ENCODE assay signal across 8 cellular contexts in the genomic region with DNA sequence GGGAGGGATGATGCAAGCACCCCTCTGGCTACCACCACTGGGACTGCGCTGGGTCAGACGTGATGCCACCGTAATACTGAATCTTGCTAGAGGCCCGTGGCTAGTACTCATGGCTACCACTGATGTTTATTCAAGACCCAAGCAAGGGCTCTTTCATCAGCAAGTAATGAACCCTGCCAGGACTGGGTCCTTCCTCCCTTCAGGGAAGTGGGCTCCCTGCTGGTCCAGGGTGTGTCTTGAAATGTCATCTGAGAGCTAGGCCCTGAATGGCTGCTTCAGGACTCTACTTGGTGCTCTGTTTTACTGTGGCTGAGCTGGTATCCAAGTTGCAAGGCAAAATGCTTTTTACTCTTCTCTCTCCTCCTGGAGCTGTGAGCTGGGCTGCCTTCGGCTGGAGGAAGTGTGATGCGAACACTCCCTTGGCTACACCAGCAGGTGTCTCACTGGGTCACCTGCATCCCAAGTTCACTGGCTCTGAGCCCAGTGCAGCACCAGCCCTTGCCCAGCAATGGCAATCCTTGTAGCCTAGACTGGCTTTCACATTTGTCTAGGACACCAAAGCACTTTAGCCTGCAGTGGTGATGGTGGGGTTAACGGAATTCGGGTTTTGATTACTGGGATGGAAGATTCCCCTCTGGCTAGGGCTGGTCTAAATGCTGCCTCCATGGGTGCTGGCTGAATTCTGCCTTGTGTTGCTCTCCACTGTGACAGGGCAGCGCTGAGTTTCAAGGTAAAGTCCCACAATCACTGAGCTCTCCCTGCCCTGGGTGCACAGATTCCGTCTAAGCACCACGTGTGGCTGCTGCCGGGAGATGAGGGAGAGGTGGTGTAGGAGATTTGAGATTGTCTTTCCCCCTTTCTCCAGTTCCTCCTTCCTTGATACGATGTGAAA.
DNase-seq lines count a peak whose midpoint lies in the region; ATAC-seq and TF ChIP-seq lines count a peak whose summit lies in the region.

No MANE protein-coding gene starts in this region.

- POLR2A ChIA-PET in Panc1 (lab: Charles Lee): no interaction called here

- 57 to 60% methylated on average over 10 to 11 of the region's 13 CpGs for WGBS in esophagus squamous epithelium, 2 donors

- H4K20me1 ChIP-seq in GM23338 (replicated peaks; ENCODE audit: insufficient read depth): no peaks in the 10 kb centered on the region

- peak overlapping the region; percentile 93 for H3K27ac Mint-ChIP-seq in GM23338

- H3K9me3 ChIP-seq in Panc1 (ENCODE audit: control insufficient read depth, insufficient read depth, low read depth, low read length): no peaks in the 10 kb centered on the region
- H3K9me3 ChIP-seq in esophagus squamous epithelium: no peaks in the 10 kb centered on the region

- H3K36me3 ChIP-seq in GM23338 (ENCODE audit: insufficient read depth) (no peaks in the 10 kb centered on the region), Panc1 (ENCODE audit: control insufficient read depth, insufficient read depth, low read length) (no peaks in the 10 kb centered on the region), esophagus squamous epithelium (no peaks in the 10 kb centered on the region)

- no peaks in the 10 kb centered on the region for H3K79me2 ChIP-seq in GM23338 (replicated peaks; ENCODE audit: insufficient read depth)

- peak overlapping the region; percentile 35; the same call in 1 of the 2 replicates for H2AFZ ChIP-seq in GM23338

- H3K4me1 Mint-ChIP-seq in GM23338: peaks cover 18% of the 10 kb centered on the region

- H3K9me3 Mint-ChIP-seq in GM23338: no peaks in the 10 kb centered on the region

- H3K9me2 ChIP-seq in GM23338 (ENCODE audit: insufficient read depth): no peaks in the 10 kb centered on the region

- no peak overlapping the region for H3K4me3 ChIP-seq in GM23338
- no peak overlapping the region for H3K4me3 ChIP-seq in Panc1 (ENCODE audit: low read depth in 2 of 2, low read length in 2 of 2)
- H3K4me3 ChIP-seq in esophagus squamous epithelium: no peak overlapping the region

- H3K27me3 Mint-ChIP-seq in GM23338 (ENCODE audit: insufficient read depth, low read depth, poor library complexity): peaks cover 3% of the 10 kb centered on the region

- peak; percentile 99 for ATAC-seq in GM23338
- peak; percentile 79 for ATAC-seq in Panc1
- no peak for ATAC-seq in HG03097 (IDR thresholded peaks at IDR 0.05; ENCODE audit: low FRiP score, unreplicated experiment)
- ATAC-seq in HG02970 (IDR thresholded peaks at IDR 0.05; ENCODE audit: low FRiP score, unreplicated experiment): no peak

- CTCF ChIA-PET in Panc1 (lab: Charles Lee): no interaction called here

- TF ChIP-seq POLR2A in esophagus squamous epithelium (IDR thresholded peaks at IDR 0.05): no peak

- peak; percentile 66 to 80 for TF ChIP-seq CTCF in GM23338 (conservative IDR thresholded peaks at IDR 0.05; ENCODE audit: low read depth in 2 of 2)
- peak; percentile 61 for TF ChIP-seq CTCF in Panc1 (IDR thresholded peaks at IDR 0.05)
- peak in 5 of 6 experiments; percentile 23 to 67 (median 41) for TF ChIP-seq CTCF in esophagus squamous epithelium (IDR thresholded peaks at IDR 0.05)

- no TSS peak for BruUV-seq in Panc1 (replicated peaks; lab: Mats Ljungman, UMichigan)

- H3K27ac ChIP-seq in GM23338 (ENCODE audit: low read depth) (peak overlapping the region; percentile 89), Panc1 (ENCODE audit: low read length) (no peak overlapping the region), esophagus squamous epithelium (no peak overlapping the region)

- no peaks in the 10 kb centered on the region; the same call in 1 of the 2 replicates for H3F3A ChIP-seq in GM23338 (replicated peaks; ENCODE audit: low read depth)

- intact Hi-C loops in Panc1 (cut with micrococcal nuclease; ENCODE audit: unreplicated experiment) (no loop called here), esophagus squamous epithelium (cut with DNase I) (no loop called here)

- H3K27me3 ChIP-seq in GM23338 (ENCODE audit: insufficient read depth): no peaks in the 10 kb centered on the region
- peaks cover 13% of the 10 kb centered on the region for H3K27me3 ChIP-seq in Panc1 (ENCODE audit: control insufficient read depth, insufficient read depth, low read length)
- no peaks in the 10 kb centered on the region for H3K27me3 ChIP-seq in esophagus squamous epithelium

- DNase-seq in A172 (ENCODE audit: low spot score) (peak; percentile 51), GM23338 (ENCODE audit: low spot score) (peak; percentile 87), Panc1 (ENCODE audit: low read depth, low spot score) (no peak), esophagus squamous epithelium (lab: John Stamatoyannopoulos, UW) (no peak), AG08395 (ENCODE audit: low spot score) (no peak)
- peak; percentile 6 to 7 for DNase-seq in stimulated activated CD4-positive, alpha-beta T cell treated with anti-CD3 and anti-CD28 coated beads, Interleukin-4, amount 100 ng/mL, for 4 hours

- H3K4me1 ChIP-seq in GM23338 (ENCODE audit: insufficient read depth) (peaks cover 10% of the 10 kb centered on the region; the same call in 1 of the 2 replicates), Panc1 (ENCODE audit: control insufficient read depth, insufficient read depth, low read length) (no peaks in the 10 kb centered on the region), esophagus squamous epithelium (no peaks in the 10 kb centered on the region)

- in situ Hi-C loops in Panc1 (cut with HindIII; ENCODE audit: low pct_unique_long_range_greater_than_20kb, low sequenced_read_pairs): no loop called here

- peak overlapping the region; percentile 45 for H3K4me2 ChIP-seq in GM23338

- H3K36me3 Mint-ChIP-seq in GM23338 (ENCODE audit: low read depth): no peaks in the 10 kb centered on the region

- H3K4me3 Mint-ChIP-seq in GM23338: peak overlapping the region; percentile 23; the same call in 1 of the 3 replicates

TF ChIP-seq in GM23338, 12 proteins besides CTCF, POLR2A, EP300 and RAD21:
- TF ChIP-seq EZH2 (IDR thresholded peaks at IDR 0.05; ENCODE audit: low read depth, unreplicated experiment) (no peak), EZH2phosphoT487 (IDR thresholded peaks at IDR 0.05; ENCODE audit: unreplicated experiment) (no peak), POLR2AphosphoS5 (IDR thresholded peaks at IDR 0.05; ENCODE audit: low read depth) (no peak)
- TF ChIP-seq, protein P1, sequence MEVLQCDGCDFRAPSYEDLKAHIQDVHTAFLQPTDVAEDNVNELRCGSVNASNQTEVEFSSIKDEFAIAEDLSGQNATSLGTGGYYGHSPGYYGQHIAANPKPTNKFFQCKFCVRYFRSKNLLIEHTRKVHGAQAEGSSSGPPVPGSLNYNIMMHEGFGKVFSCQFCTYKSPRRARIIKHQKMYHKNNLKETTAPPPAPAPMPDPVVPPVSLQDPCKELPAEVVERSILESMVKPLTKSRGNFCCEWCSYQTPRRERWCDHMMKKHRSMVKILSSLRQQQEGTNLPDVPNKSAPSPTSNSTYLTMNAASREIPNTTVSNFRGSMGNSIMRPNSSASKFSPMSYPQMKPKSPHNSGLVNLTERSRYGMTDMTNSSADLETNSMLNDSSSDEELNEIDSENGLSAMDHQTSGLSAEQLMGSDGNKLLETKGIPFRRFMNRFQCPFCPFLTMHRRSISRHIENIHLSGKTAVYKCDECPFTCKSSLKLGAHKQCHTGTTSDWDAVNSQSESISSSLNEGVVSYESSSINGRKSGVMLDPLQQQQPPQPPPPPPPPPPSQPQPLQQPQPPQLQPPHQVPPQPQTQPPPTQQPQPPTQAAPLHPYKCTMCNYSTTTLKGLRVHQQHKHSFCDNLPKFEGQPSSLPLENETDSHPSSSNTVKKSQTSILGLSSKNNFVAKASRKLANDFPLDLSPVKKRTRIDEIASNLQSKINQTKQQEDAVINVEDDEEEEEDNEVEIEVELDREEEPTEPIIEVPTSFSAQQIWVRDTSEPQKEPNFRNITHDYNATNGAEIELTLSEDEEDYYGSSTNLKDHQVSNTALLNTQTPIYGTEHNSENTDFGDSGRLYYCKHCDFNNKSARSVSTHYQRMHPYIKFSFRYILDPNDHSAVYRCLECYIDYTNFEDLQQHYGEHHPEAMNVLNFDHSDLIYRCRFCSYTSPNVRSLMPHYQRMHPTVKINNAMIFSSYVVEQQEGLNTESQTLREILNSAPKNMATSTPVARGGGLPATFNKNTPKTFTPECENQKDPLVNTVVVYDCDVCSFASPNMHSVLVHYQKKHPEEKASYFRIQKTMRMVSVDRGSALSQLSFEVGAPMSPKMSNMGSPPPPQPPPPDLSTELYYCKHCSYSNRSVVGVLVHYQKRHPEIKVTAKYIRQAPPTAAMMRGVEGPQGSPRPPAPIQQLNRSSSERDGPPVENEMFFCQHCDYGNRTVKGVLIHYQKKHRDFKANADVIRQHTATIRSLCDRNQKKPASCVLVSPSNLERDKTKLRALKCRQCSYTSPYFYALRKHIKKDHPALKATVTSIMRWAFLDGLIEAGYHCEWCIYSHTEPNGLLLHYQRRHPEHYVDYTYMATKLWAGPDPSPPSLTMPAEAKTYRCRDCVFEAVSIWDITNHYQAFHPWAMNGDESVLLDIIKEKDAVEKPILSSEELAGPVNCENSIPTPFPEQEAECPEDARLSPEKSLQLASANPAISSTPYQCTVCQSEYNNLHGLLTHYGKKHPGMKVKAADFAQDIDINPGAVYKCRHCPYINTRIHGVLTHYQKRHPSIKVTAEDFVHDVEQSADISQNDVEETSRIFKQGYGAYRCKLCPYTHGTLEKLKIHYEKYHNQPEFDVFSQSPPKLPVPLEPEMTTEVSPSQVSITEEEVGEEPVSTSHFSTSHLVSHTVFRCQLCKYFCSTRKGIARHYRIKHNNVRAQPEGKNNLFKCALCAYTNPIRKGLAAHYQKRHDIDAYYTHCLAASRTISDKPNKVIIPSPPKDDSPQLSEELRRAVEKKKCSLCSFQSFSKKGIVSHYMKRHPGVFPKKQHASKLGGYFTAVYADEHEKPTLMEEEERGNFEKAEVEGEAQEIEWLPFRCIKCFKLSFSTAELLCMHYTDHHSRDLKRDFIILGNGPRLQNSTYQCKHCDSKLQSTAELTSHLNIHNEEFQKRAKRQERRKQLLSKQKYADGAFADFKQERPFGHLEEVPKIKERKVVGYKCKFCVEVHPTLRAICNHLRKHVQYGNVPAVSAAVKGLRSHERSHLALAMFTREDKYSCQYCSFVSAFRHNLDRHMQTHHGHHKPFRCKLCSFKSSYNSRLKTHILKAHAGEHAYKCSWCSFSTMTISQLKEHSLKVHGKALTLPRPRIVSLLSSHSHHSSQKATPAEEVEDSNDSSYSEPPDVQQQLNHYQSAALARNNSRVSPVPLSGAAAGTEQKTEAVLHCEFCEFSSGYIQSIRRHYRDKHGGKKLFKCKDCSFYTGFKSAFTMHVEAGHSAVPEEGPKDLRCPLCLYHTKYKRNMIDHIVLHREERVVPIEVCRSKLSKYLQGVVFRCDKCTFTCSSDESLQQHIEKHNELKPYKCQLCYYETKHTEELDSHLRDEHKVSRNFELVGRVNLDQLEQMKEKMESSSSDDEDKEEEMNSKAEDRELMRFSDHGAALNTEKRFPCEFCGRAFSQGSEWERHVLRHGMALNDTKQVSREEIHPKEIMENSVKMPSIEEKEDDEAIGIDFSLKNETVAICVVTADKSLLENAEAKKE (CRISPR knock-in tag; IDR thresholded peaks at IDR 0.05): no peak

Comparison
In these comparisons a context has a peak if more than half of its experiments do, and no peak if none do; other contexts are left out.
1. DNase-seq: peak in A172 (single experiment), GM23338 (single experiment) and stimulated activated CD4-positive, alpha-beta T cell treated with anti-CD3 and anti-CD28 coated beads, Interleukin-4, amount 100 ng/mL, for 4 hours (2 of 2); none in Panc1 (single experiment), esophagus squamous epithelium (single experiment) and AG08395 (single experiment).
2. ATAC-seq: peak in GM23338 (single experiment) and Panc1 (single experiment); none in HG03097 (single experiment) and HG02970 (single experiment).
3. Peak in every context shown above with its lines, with median percentiles within 50 percentile points of each other: CTCF ChIP-seq.